In genomic region chr3:186705882-186706780, GRCh38 we compare ENCODE assay signal across 12 cellular contexts. TPM values are rescaled to one million over a fixed set of nuclear protein-coding genes. Genes with fewer than 3 reads are reported as not detected.
A peak's percentile ranks its signal among the peaks of the same experiment; 100 is the strongest.
DNase-seq lines count a peak whose midpoint lies in the region; ATAC-seq and TF ChIP-seq lines count a peak whose summit lies in the region.
"Had no signal": no experiment of that assay in that cellular context is flagged by ENCODE, and none has a peak within 500 bp of the region (broad histone marks: within the 10 kb centered on the region; RNA-seq: fewer than 3 reads in every experiment).

No MANE protein-coding gene starts in this region.

- intact Hi-C loops in left ventricle myocardium inferior (cut with micrococcal nuclease): no loop called here

- peak; percentile 41 for DNase-seq in activated CD4-positive, CD25-positive, alpha-beta regulatory T cell treated with anti-CD3 and anti-CD28 coated beads, Interleukin-2, amount 50 U/mL, for 72 hours
- peak; percentile 19 to 35 for DNase-seq in stimulated activated CD4-positive, alpha-beta T cell treated with anti-CD3 and anti-CD28 coated beads, Interleukin-15, amount 100 ng/mL, for 48 hours (ENCODE audit: low read depth in 2 of 2)
- DNase-seq in foreskin fibroblast (no peak), DMS 273 treated with DMSO at 0.1 percent for 48 hours (lab: John Stamatoyannopoulos, UW) (no peak), left ventricle myocardium inferior (no peak), NCI-H226 (no peak)
- DNase-seq: thyroid gland had no signal

- peaks cover 2% of the 10 kb centered on the region for H3K4me1 ChIP-seq in left ventricle myocardium inferior
- H3K4me1 ChIP-seq: thyroid gland had no signal

- no peaks in the 10 kb centered on the region for H3K27me3 ChIP-seq in left ventricle myocardium inferior (ENCODE audit: low read depth)
- H3K27me3 ChIP-seq: thyroid gland had no signal

- peak; percentile 88 for ATAC-seq in GM18867 (IDR thresholded peaks at IDR 0.05; ENCODE audit: unreplicated experiment)
- peak; percentile 53 for ATAC-seq in HG02870 (IDR thresholded peaks at IDR 0.05; ENCODE audit: unreplicated experiment)

- TF ChIP-seq CTCF in foreskin fibroblast (IDR thresholded peaks at IDR 0.05; ENCODE audit: low read depth, low read length) (no peak), left ventricle myocardium inferior (IDR thresholded peaks at IDR 0.05; ENCODE audit: borderline replicate concordance) (no peak)

- H3K36me3 ChIP-seq in left ventricle myocardium inferior: no peaks in the 10 kb centered on the region
- H3K36me3 ChIP-seq: thyroid gland had no signal

- H3K27ac ChIP-seq in left ventricle myocardium inferior (replicated peaks): no peak overlapping the region
- H3K27ac ChIP-seq: thyroid gland had no signal

- H3K4me3 ChIP-seq in foreskin fibroblast (ENCODE audit: low read depth in 1 of 2, low read length in 2 of 2): no peak overlapping the region
- H3K4me3 ChIP-seq in left ventricle myocardium inferior: no peak overlapping the region
- H3K4me3 ChIP-seq: thyroid gland had no signal

- H3K9me3 ChIP-seq in left ventricle myocardium inferior (replicated peaks): no peaks in the 10 kb centered on the region
- H3K9me3 ChIP-seq: thyroid gland had no signal

RNA-seq across cellular contexts. Expression of gene KNG1, which starts 11.0 kb away (rescaled TPM):
- total RNA-seq in left ventricle myocardium inferior: 0.14 TPM
- total RNA-seq: chondrocyte; NCI-H460; T-helper 1 cell treated with Interleukin-12 subunit alpha and Interleukin-12 subunit beta and Interleukin-4 antibody, amounts not matched to agents 30 ng/mL and 1 ng/mL, for 36 hours; thyroid gland had no signal

RNA-seq across cellular contexts. Expression of gene HRG, which starts 40.3 kb away (rescaled TPM):
- not detected for total RNA-seq in left ventricle myocardium inferior
- total RNA-seq: chondrocyte; T-helper 1 cell treated with Interleukin-12 subunit alpha and Interleukin-12 subunit beta and Interleukin-4 antibody, amounts not matched to agents 30 ng/mL and 1 ng/mL, for 36 hours had no signal

Comparison
In these comparisons a context has a peak if more than half of its experiments do, and no peak if none do; other contexts are left out.
1. DNase-seq: peak in activated CD4-positive, CD25-positive, alpha-beta regulatory T cell treated with anti-CD3 and anti-CD28 coated beads, Interleukin-2, amount 50 U/mL, for 72 hours (single experiment) and stimulated activated CD4-positive, alpha-beta T cell treated with anti-CD3 and anti-CD28 coated beads, Interleukin-15, amount 100 ng/mL, for 48 hours (2 of 2); none in foreskin fibroblast (0 of 2), DMS 273 treated with DMSO at 0.1 percent for 48 hours (single experiment), left ventricle myocardium inferior (single experiment) and NCI-H226 (single experiment).